ENCODE assay signal across 14 cellular contexts in genomic region chr15:32107477-32108080, GRCh38.
DNase-seq lines count a peak whose midpoint lies in the region; ATAC-seq and TF ChIP-seq lines count a peak whose summit lies in the region.
"Had no signal": no experiment of that assay in that cellular context is flagged by ENCODE, and none has a peak within 500 bp of the region (broad histone marks: within the 10 kb centered on the region; RNA-seq: fewer than 3 reads in every experiment).

No MANE protein-coding gene starts in this region.

- no peaks in the 10 kb centered on the region for H3K27me3 Mint-ChIP-seq in WTC11 (ENCODE audit: low read depth)
- peaks cover 12 to 19% of the 10 kb centered on the region in 2 donors for H3K27me3 Mint-ChIP-seq in stimulated activated naive B cell treated with anti-CD40 and anti-IgM and Interleukin-4, amounts not matched to agents 10 μg/mL and 1 μg/mL and 100 μg/mL, for 72 hours

- peaks cover 8% of the 10 kb centered on the region; the same call in 1 of the 2 replicates for H3K36me3 Mint-ChIP-seq in WTC11
- no peaks in the 10 kb centered on the region for H3K36me3 Mint-ChIP-seq in stimulated activated naive B cell treated with anti-CD40 and anti-IgM and Interleukin-4, amounts not matched to agents 10 μg/mL and 1 μg/mL and 100 μg/mL, for 72 hours
- H3K36me3 Mint-ChIP-seq: CD8-positive, alpha-beta T cell had no signal

- H3K4me1 Mint-ChIP-seq in WTC11: peaks cover 33% of the 10 kb centered on the region
- no peaks in the 10 kb centered on the region for H3K4me1 Mint-ChIP-seq in stimulated activated naive B cell treated with anti-CD40 and anti-IgM and Interleukin-4, amounts not matched to agents 10 μg/mL and 1 μg/mL and 100 μg/mL, for 72 hours
- H3K4me1 Mint-ChIP-seq: B cell had no signal

- no peak overlapping the region for H3K27ac Mint-ChIP-seq in WTC11
- H3K27ac Mint-ChIP-seq in stimulated activated naive B cell treated with anti-CD40 and anti-IgM and Interleukin-4, amounts not matched to agents 10 μg/mL and 1 μg/mL and 100 μg/mL, for 72 hours: no peak overlapping the region
- H3K27ac Mint-ChIP-seq: B cell; CD8-positive, alpha-beta T cell had no signal

- ATAC-seq in WTC11: peak; percentile 81
- ATAC-seq in stimulated activated naive B cell treated with anti-CD40 and anti-IgM and Interleukin-4, amounts not matched to agents 10 μg/mL and 1 μg/mL and 100 μg/mL, for 72 hours (replicated peaks): no peak
- ATAC-seq: K562 had no signal

- POLR2A ChIA-PET in WTC11 (lab: Charles Lee): no interaction called here

- CTCF ChIA-PET in WTC11 (lab: Charles Lee): interaction anchor here (0.6 to 2.6 kb wide), 2 partner anchors 78 to 130 kb away, joined by 3 to 11 read pairs; partner anchors contain the start of gene CHRNA7

- peaks cover 4% of the 10 kb centered on the region; the same call in 1 of the 2 replicates for H3K9me3 Mint-ChIP-seq in WTC11
- H3K9me3 Mint-ChIP-seq in stimulated activated naive B cell treated with anti-CD40 and anti-IgM and Interleukin-4, amounts not matched to agents 10 μg/mL and 1 μg/mL and 100 μg/mL, for 72 hours: peaks cover 0 to 4% of the 10 kb centered on the region in 2 donors
- H3K9me3 Mint-ChIP-seq: CD8-positive, alpha-beta T cell had no signal

- TF ChIP-seq CTCF in WTC11 (IDR thresholded peaks at IDR 0.05): no peak

- DNase-seq in ELF-1 (ENCODE audit: low read depth, low spot score): peak; percentile 50
- peak; percentile 8 for DNase-seq in HS-5 (ENCODE audit: low read depth)
- DNase-seq in WTC11 (ENCODE audit: low spot score): no peak
- DNase-seq in kidney tubule cell (ENCODE audit: low spot score): peak; percentile 42
- no peak for DNase-seq in NCI-H526 treated with DMSO at 0.1 percent for 48 hours (lab: John Stamatoyannopoulos, UW)
- no peak for DNase-seq in stimulated activated naive B cell treated with anti-CD40 and anti-IgM and Interleukin-4, amounts not matched to agents 10 μg/mL and 1 μg/mL and 100 μg/mL, for 72 hours
- DNase-seq in NCI-H774 (lab: John Stamatoyannopoulos, UW): no peak
- DNase-seq: Calu3; CD8-positive, alpha-beta T cell; DMS79 treated with DMSO at 0.1 percent for 48 hours; EL; IMR-90 had no signal

- H3K4me3 Mint-ChIP-seq in WTC11: no peak overlapping the region
- H3K4me3 Mint-ChIP-seq in stimulated activated naive B cell treated with anti-CD40 and anti-IgM and Interleukin-4, amounts not matched to agents 10 μg/mL and 1 μg/mL and 100 μg/mL, for 72 hours: no peak overlapping the region
- H3K4me3 Mint-ChIP-seq: B cell; CD8-positive, alpha-beta T cell had no signal

TF ChIP-seq in WTC11, 78 proteins besides CTCF, POLR2A, EP300 and RAD21:
- no peak for TF ChIP-seq ZMAT4 (CRISPR knock-in tag; IDR thresholded peaks at IDR 0.05)
- no peak for TF ChIP-seq ZNF416 (CRISPR knock-in tag; IDR thresholded peaks at IDR 0.05)
- no peak for TF ChIP-seq NR3C1 (CRISPR knock-in tag; conservative IDR thresholded peaks at IDR 0.05; ENCODE audit: low read depth)
- TF ChIP-seq MXD4 (CRISPR knock-in tag; IDR thresholded peaks at IDR 0.05; ENCODE audit: borderline replicate concordance): no peak
- no peak for TF ChIP-seq TP53 (CRISPR knock-in tag; IDR thresholded peaks at IDR 0.05)
- TF ChIP-seq RORB (CRISPR knock-in tag; IDR thresholded peaks at IDR 0.05): no peak
- TF ChIP-seq CREB1 (CRISPR knock-in tag; IDR thresholded peaks at IDR 0.05): no peak
- TF ChIP-seq ZNF396 (CRISPR knock-in tag; IDR thresholded peaks at IDR 0.05; ENCODE audit: borderline replicate concordance): no peak
- TF ChIP-seq RELA (CRISPR knock-in tag; IDR thresholded peaks at IDR 0.05; ENCODE audit: borderline replicate concordance): no peak
- no peak for TF ChIP-seq JUN (CRISPR knock-in tag; IDR thresholded peaks at IDR 0.05)
- no peak for TF ChIP-seq CBFB (CRISPR knock-in tag; IDR thresholded peaks at IDR 0.05; ENCODE audit: low read depth)
- no peak for TF ChIP-seq ZNF232 (CRISPR knock-in tag; IDR thresholded peaks at IDR 0.05)
- TF ChIP-seq ATF2 (CRISPR knock-in tag; IDR thresholded peaks at IDR 0.05; ENCODE audit: borderline replicate concordance, low read depth): no peak
- no peak for TF ChIP-seq SOX15 (CRISPR knock-in tag; IDR thresholded peaks at IDR 0.05)
- TF ChIP-seq TCF7 (CRISPR knock-in tag; IDR thresholded peaks at IDR 0.05; ENCODE audit: low read depth): no peak
TF ChIP-seq in WTC11: peak in this region for 0.

Comparison
In these comparisons a context has a peak if more than half of its experiments do, and no peak if none do; other contexts are left out.
1. DNase-seq: peak in ELF-1 (single experiment), HS-5 (single experiment) and kidney tubule cell (single experiment); none in WTC11 (single experiment), NCI-H526 treated with DMSO at 0.1 percent for 48 hours (single experiment), stimulated activated naive B cell treated with anti-CD40 and anti-IgM and Interleukin-4, amounts not matched to agents 10 μg/mL and 1 μg/mL and 100 μg/mL, for 72 hours (single experiment) and NCI-H774 (single experiment).